8 cellular contexts compared by ENCODE assay signal in genomic region chr5:79235578-79236363, GRCh38. TPM values are rescaled to one million over a fixed set of nuclear protein-coding genes. Genes with fewer than 3 reads are reported as not detected.
A peak's percentile ranks its signal among the peaks of the same experiment; 100 is the strongest.
DNase-seq lines count a peak whose midpoint lies in the region; ATAC-seq and TF ChIP-seq lines count a peak whose summit lies in the region.

A gene with protein sequence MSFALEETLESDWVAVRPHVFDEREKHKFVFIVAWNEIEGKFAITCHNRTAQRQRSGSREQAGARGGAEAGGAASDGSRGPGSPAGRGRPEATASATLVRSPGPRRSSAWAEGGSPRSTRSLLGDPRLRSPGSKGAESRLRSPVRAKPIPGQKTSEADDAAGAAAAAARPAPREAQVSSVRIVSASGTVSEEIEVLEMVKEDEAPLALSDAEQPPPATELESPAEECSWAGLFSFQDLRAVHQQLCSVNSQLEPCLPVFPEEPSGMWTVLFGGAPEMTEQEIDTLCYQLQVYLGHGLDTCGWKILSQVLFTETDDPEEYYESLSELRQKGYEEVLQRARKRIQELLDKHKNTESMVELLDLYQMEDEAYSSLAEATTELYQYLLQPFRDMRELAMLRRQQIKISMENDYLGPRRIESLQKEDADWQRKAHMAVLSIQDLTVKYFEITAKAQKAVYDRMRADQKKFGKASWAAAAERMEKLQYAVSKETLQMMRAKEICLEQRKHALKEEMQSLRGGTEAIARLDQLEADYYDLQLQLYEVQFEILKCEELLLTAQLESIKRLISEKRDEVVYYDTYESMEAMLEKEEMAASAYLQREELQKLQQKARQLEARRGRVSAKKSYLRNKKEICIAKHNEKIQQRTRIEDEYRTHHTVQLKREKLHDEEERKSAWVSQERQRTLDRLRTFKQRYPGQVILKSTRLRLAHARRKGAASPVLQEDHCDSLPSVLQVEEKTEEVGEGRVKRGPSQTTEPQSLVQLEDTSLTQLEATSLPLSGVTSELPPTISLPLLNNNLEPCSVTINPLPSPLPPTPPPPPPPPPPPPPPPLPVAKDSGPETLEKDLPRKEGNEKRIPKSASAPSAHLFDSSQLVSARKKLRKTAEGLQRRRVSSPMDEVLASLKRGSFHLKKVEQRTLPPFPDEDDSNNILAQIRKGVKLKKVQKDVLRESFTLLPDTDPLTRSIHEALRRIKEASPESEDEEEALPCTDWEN (plus strand): TSS chr5:79236131. CDS start chr5:79236651, 520 bp downstream.

- TF ChIP-seq CTCF in GM13976 (IDR thresholded peaks at IDR 0.05; ENCODE audit: borderline replicate concordance, control extremely low read depth, extremely low read depth, insufficient read depth, missing control alignments) = peak; percentile 19
- no peak for TF ChIP-seq CTCF in astrocyte of the spinal cord (IDR thresholded peaks at IDR 0.05; ENCODE audit: low read depth, low read length)

- peak within 1 kb of the TSS; percentile 81 for H3K4me3 ChIP-seq in astrocyte of the spinal cord (ENCODE audit: low read depth, low read length)

- peak; percentile 92 for DNase-seq in GM13976 (ENCODE audit: low spot score)
- DNase-seq in NCI-H146 (lab: John Stamatoyannopoulos, UW) = peak; percentile 91
- peak; percentile 79 for DNase-seq in T-helper 22 cell (ENCODE audit: low read depth)
- DNase-seq in astrocyte of the spinal cord (ENCODE audit: low read depth, low spot score) = peak; percentile 77
- DNase-seq in hypothalamus (lab: John Stamatoyannopoulos, UW) = peak; percentile 27 to 92 (median 80)
- DNase-seq in sciatic nerve (ENCODE audit: low spot score) = peak; percentile 90
- no peak for DNase-seq in cortex of kidney (lab: John Stamatoyannopoulos, UW)

- intact Hi-C loops in sciatic nerve (cut with DNase I) = loop anchor here (5.0 kb wide), 1 partner anchor 1832 kb away; no protein-coding TSS in a partner anchor

- ATAC-seq in HG02798 (IDR thresholded peaks at IDR 0.05; ENCODE audit: poor library complexity, unreplicated experiment) (peak; percentile 84), sciatic nerve (peak; percentile 93)

- in situ Hi-C loops in GM13976 (cut with MboI; ENCODE audit: low sequenced_read_pairs, unreplicated experiment) (no loop called here), astrocyte of the spinal cord (cut with HindIII; ENCODE audit: low sequenced_read_pairs) (no loop called here)

RNA-seq across cellular contexts. Expression of the gene that starts here (rescaled TPM):
- 20.6 TPM for total RNA-seq in sciatic nerve
